In the genomic region with DNA sequence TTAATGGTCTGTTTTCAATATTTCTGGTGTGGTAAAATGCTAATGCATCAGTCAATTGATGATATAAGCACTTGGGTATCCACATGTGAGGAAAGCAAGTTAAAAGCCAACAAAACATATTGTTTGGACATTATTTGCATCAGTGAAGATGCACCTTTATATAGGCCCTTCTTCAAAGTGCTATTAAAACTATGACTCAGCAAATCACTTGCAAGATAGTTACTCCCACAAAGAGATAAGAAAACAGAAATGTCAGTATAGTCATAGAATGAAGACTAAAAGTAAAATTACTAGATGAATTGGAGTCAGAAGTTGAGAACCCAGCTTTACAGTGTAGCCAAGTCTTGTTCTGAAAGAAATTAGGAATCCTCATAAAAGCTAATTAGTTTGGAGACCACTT, we compare ENCODE assay signal across 34 cellular contexts. TPM values are rescaled to one million over a fixed set of nuclear protein-coding genes. Genes with fewer than 3 reads are reported as not detected.
"Had no signal": no experiment of that assay in that cellular context is flagged by ENCODE, and none has a peak within 500 bp of the region (broad histone marks: within the 10 kb centered on the region; RNA-seq: fewer than 3 reads in every experiment).

No MANE protein-coding gene starts in this region.

- H3K27ac Mint-ChIP-seq: activated CD4-positive, alpha-beta memory T cell treated with anti-CD3 and anti-CD28 coated beads for 36 hours; activated CD4-positive, alpha-beta T cell treated with anti-CD3 and anti-CD28 coated beads for 36 hours; activated CD4-positive, alpha-beta T cell treated with anti-CD3 and anti-CD28 coated beads, Interleukin-2, amount 10 ng/mL, durations not matched to agents 24 days and 14 days; activated CD8-positive, alpha-beta memory T cell treated with anti-CD3 and anti-CD28 coated beads, Interleukin-2, amount 10 ng/mL, durations not matched to agents 7 days and 5 days; activated CD8-positive, alpha-beta T cell treated with anti-CD3 and anti-CD28 coated beads, Interleukin-2, amount 10 ng/mL, durations not matched to agents 7 days and 5 days; activated naive CD4-positive, alpha-beta T cell treated with anti-CD3 and anti-CD28 coated beads, Interleukin-2, amount 10 ng/mL, durations not matched to agents 7 days and 5 days; activated naive CD4-positive, alpha-beta T cell treated with anti-CD3 and anti-CD28 coated beads, Interleukin-2, amount 50 U/mL, for 72 hours; activated naive CD8-positive, alpha-beta T cell treated with anti-CD3 and anti-CD28 coated beads, Interleukin-2, amount 10 ng/mL, durations not matched to agents 7 days and 5 days; activated T-helper 1 cell treated with anti-CD3 and anti-CD28 coated beads, Interleukin-12 subunit alpha, Interleukin-12 subunit beta, Interleukin-2, Interleukin-4 antibody, amounts not matched to agents 30 ng/mL and 10 ng/mL and 1 ng/mL, durations not matched to agents 14 hours and 24 hours and 36 hours; brain; dendritic cell treated with granulocyte-macrophage colony-stimulating factor and Interleukin-4, amounts not matched to agents 40 ng/mL and 50 ng/mL, for 4 days; endodermal cell; T-helper 17 cell; T-helper 2 cell treated with Interferon-gamma antibody and Interleukin-4, amounts not matched to agents 5 μg/mL and 100 μg/mL, for 36 hours had no signal

- H3K4me3 Mint-ChIP-seq: activated CD4-positive, alpha-beta memory T cell treated with anti-CD3 and anti-CD28 coated beads for 36 hours; activated CD4-positive, alpha-beta T cell treated with anti-CD3 and anti-CD28 coated beads for 36 hours; activated CD4-positive, alpha-beta T cell treated with anti-CD3 and anti-CD28 coated beads, Interleukin-2, amount 10 ng/mL, durations not matched to agents 24 days and 14 days; activated CD8-positive, alpha-beta memory T cell treated with anti-CD3 and anti-CD28 coated beads, Interleukin-2, amount 10 ng/mL, durations not matched to agents 7 days and 5 days; activated CD8-positive, alpha-beta T cell treated with anti-CD3 and anti-CD28 coated beads, Interleukin-2, amount 10 ng/mL, durations not matched to agents 7 days and 5 days; activated naive CD4-positive, alpha-beta T cell treated with anti-CD3 and anti-CD28 coated beads, Interleukin-2, amount 10 ng/mL, durations not matched to agents 7 days and 5 days; activated naive CD8-positive, alpha-beta T cell treated with anti-CD3 and anti-CD28 coated beads, Interleukin-2, amount 10 ng/mL, durations not matched to agents 7 days and 5 days; activated T-helper 1 cell treated with anti-CD3 and anti-CD28 coated beads, Interleukin-12 subunit alpha, Interleukin-12 subunit beta, Interleukin-2, Interleukin-4 antibody, amounts not matched to agents 30 ng/mL and 10 ng/mL and 1 ng/mL, durations not matched to agents 14 hours and 24 hours and 36 hours; brain; central memory CD8-positive, alpha-beta T cell; dendritic cell treated with granulocyte-macrophage colony-stimulating factor and Interleukin-4, amounts not matched to agents 40 ng/mL and 50 ng/mL, for 4 days; endodermal cell; T-helper 17 cell; T-helper 2 cell treated with Interferon-gamma antibody and Interleukin-4, amounts not matched to agents 5 μg/mL and 100 μg/mL, for 36 hours had no signal

- H3K27me3 ChIP-seq: ascending aorta had no signal

- H3K4me1 Mint-ChIP-seq: activated CD4-positive, alpha-beta T cell treated with anti-CD3 and anti-CD28 coated beads for 36 hours; activated CD4-positive, alpha-beta T cell treated with anti-CD3 and anti-CD28 coated beads, Interleukin-2, amount 10 ng/mL, durations not matched to agents 24 days and 14 days; activated CD8-positive, alpha-beta memory T cell treated with anti-CD3 and anti-CD28 coated beads, Interleukin-2, amount 10 ng/mL, durations not matched to agents 7 days and 5 days; activated naive CD4-positive, alpha-beta T cell treated with anti-CD3 and anti-CD28 coated beads, Interleukin-2, amount 10 ng/mL, durations not matched to agents 7 days and 5 days; activated naive CD8-positive, alpha-beta T cell treated with anti-CD3 and anti-CD28 coated beads, Interleukin-2, amount 10 ng/mL, durations not matched to agents 7 days and 5 days; brain; central memory CD8-positive, alpha-beta T cell; endodermal cell; T-helper 17 cell had no signal

- H3K27me3 Mint-ChIP-seq: activated CD4-positive, alpha-beta T cell treated with anti-CD3 and anti-CD28 coated beads, Interleukin-2, amount 10 ng/mL, durations not matched to agents 24 days and 14 days; activated CD8-positive, alpha-beta memory T cell treated with anti-CD3 and anti-CD28 coated beads, Interleukin-2, amount 10 ng/mL, durations not matched to agents 7 days and 5 days; activated naive CD4-positive, alpha-beta T cell treated with anti-CD3 and anti-CD28 coated beads, Interleukin-2, amount 10 ng/mL, durations not matched to agents 7 days and 5 days; activated naive CD8-positive, alpha-beta T cell treated with anti-CD3 and anti-CD28 coated beads, Interleukin-2, amount 10 ng/mL, durations not matched to agents 7 days and 5 days; dendritic cell treated with granulocyte-macrophage colony-stimulating factor and Interleukin-4, amounts not matched to agents 40 ng/mL and 50 ng/mL, for 4 days had no signal

- H3K4me3 ChIP-seq: ascending aorta, coronary artery, dorsolateral prefrontal cortex had no signal

- ATAC-seq: activated CD4-positive, alpha-beta T cell treated with anti-CD3 and anti-CD28 coated beads for 36 hours; activated CD8-positive, alpha-beta memory T cell treated with anti-CD3 and anti-CD28 coated beads, Interleukin-2, amount 10 ng/mL, durations not matched to agents 7 days and 5 days; activated CD8-positive, alpha-beta T cell treated with anti-CD3 and anti-CD28 coated beads, Interleukin-2, amount 10 ng/mL, durations not matched to agents 7 days and 5 days; activated naive CD4-positive, alpha-beta T cell treated with anti-CD3 and anti-CD28 coated beads, Interleukin-2, amount 50 U/mL, for 72 hours; esophagus mucosa; T-helper 17 cell had no signal

- H3K27ac ChIP-seq: ascending aorta, coronary artery, dorsolateral prefrontal cortex had no signal

- DNase-seq: activated CD4-positive, alpha-beta memory T cell treated with anti-CD3 and anti-CD28 coated beads for 36 hours; activated CD4-positive, alpha-beta T cell treated with anti-CD3 and anti-CD28 coated beads for 36 hours; activated CD4-positive, alpha-beta T cell treated with anti-CD3 and anti-CD28 coated beads, Interleukin-2, amount 10 ng/mL, durations not matched to agents 24 days and 14 days; activated CD4-positive, CD25-positive, alpha-beta regulatory T cell; activated CD4-positive, CD25-positive, alpha-beta regulatory T cell treated with anti-CD3 and anti-CD28 coated beads, Interleukin-2, amount 50 U/mL, for 72 hours; activated CD8-positive, alpha-beta memory T cell treated with anti-CD3 and anti-CD28 coated beads, Interleukin-2, amount 10 ng/mL, durations not matched to agents 7 days and 5 days; activated CD8-positive, alpha-beta memory T cell treated with anti-CD3 and anti-CD28 coated beads, Interleukin-2, amount 50 U/mL, for 4 hours; activated CD8-positive, alpha-beta T cell treated with anti-CD3 and anti-CD28 coated beads, Interleukin-2, amount 10 ng/mL, durations not matched to agents 7 days and 5 days; activated gamma-delta T cell; activated naive CD4-positive, alpha-beta T cell; activated naive CD4-positive, alpha-beta T cell treated with anti-CD3 and anti-CD28 coated beads, Interleukin-2, amount 10 ng/mL, durations not matched to agents 7 days and 5 days; activated naive CD8-positive, alpha-beta T cell treated with anti-CD3 and anti-CD28 coated beads, Interleukin-2, amount 10 ng/mL, durations not matched to agents 7 days and 5 days; activated T-cell treated with anti-CD3 and anti-CD28 coated beads, Interleukin-2, amount 50 U/mL, for 1 hour; activated T-cell treated with anti-CD3 and anti-CD28 coated beads, Interleukin-2, amount 50 U/mL, for 48 hours; dorsolateral prefrontal cortex; effector memory CD4-positive, alpha-beta T cell; endodermal cell; foreskin fibroblast; head of caudate nucleus; hippocampal formation; T-helper 17 cell; T1000 had no signal

- H3K36me3 Mint-ChIP-seq: activated CD4-positive, alpha-beta memory T cell treated with anti-CD3 and anti-CD28 coated beads for 36 hours; activated CD8-positive, alpha-beta memory T cell treated with anti-CD3 and anti-CD28 coated beads, Interleukin-2, amount 10 ng/mL, durations not matched to agents 7 days and 5 days; activated naive CD4-positive, alpha-beta T cell treated with anti-CD3 and anti-CD28 coated beads, Interleukin-2, amount 10 ng/mL, durations not matched to agents 7 days and 5 days; activated naive CD8-positive, alpha-beta T cell treated with anti-CD3 and anti-CD28 coated beads, Interleukin-2, amount 10 ng/mL, durations not matched to agents 7 days and 5 days; brain had no signal

- H3K9me3 Mint-ChIP-seq: activated CD4-positive, alpha-beta T cell treated with anti-CD3 and anti-CD28 coated beads, Interleukin-2, amount 10 ng/mL, durations not matched to agents 24 days and 14 days; activated naive CD4-positive, alpha-beta T cell treated with anti-CD3 and anti-CD28 coated beads, Interleukin-2, amount 10 ng/mL, durations not matched to agents 7 days and 5 days; central memory CD8-positive, alpha-beta T cell had no signal

- H3K36me3 ChIP-seq: ascending aorta had no signal

- H3K4me1 ChIP-seq: ascending aorta had no signal

RNA-seq across cellular contexts. Expression of a gene that starts 14.6 kb away (rescaled TPM):
- total RNA-seq: activated CD4-positive, alpha-beta memory T cell treated with anti-CD3 and anti-CD28 coated beads for 36 hours; activated CD4-positive, alpha-beta T cell treated with anti-CD3 and anti-CD28 coated beads for 36 hours; activated CD4-positive, alpha-beta T cell treated with anti-CD3 and anti-CD28 coated beads, Interleukin-2, amount 10 ng/mL, durations not matched to agents 24 days and 14 days; activated CD8-positive, alpha-beta memory T cell treated with anti-CD3 and anti-CD28 coated beads for 36 hours; activated CD8-positive, alpha-beta memory T cell treated with anti-CD3 and anti-CD28 coated beads, Interleukin-2, amount 10 ng/mL, durations not matched to agents 7 days and 5 days; activated CD8-positive, alpha-beta T cell treated with anti-CD3 and anti-CD28 coated beads, Interleukin-2, amount 10 ng/mL, durations not matched to agents 7 days and 5 days; activated naive CD4-positive, alpha-beta T cell treated with anti-CD3 and anti-CD28 coated beads, Interleukin-2, amount 50 U/mL, for 72 hours; activated naive CD8-positive, alpha-beta T cell treated with anti-CD3 and anti-CD28 coated beads, Interleukin-2, amount 10 ng/mL, durations not matched to agents 7 days and 5 days; activated T-helper 1 cell treated with anti-CD3 and anti-CD28 coated beads, Interleukin-12 subunit alpha, Interleukin-12 subunit beta, Interleukin-2, Interleukin-4 antibody, amounts not matched to agents 30 ng/mL and 10 ng/mL and 1 ng/mL, durations not matched to agents 14 hours and 24 hours and 36 hours; ascending aorta; bronchial epithelial cell; epithelial cell of proximal tubule; esophagus mucosa; T-helper 17 cell had no signal
